In the genomic region with DNA sequence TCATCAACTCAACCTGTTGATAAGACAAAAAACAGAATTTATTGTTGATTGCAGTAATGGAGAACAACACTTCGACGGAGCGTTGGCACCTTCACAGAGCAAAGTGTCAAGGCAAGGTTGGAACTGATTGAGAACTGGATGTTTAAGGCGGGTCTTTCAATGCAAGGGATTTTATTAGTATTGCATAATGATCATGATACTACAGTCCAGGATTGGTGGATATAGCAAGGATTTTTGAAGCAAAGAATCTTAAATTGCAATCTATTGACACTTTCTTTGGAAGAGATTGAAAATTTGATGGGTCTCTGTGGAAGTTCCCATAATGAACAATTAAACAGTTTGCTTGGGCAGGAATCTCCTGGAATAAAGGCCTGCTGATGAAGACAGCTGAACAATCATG, we compare ENCODE assay signal across 8 cellular contexts. TPM values are rescaled to one million over a fixed set of nuclear protein-coding genes. Genes with fewer than 3 reads are reported as not detected.
DNase-seq lines count a peak whose midpoint lies in the region; ATAC-seq and TF ChIP-seq lines count a peak whose summit lies in the region.

No MANE protein-coding gene starts in this region.

- no peak overlapping the region for H3K27ac Mint-ChIP-seq in CD8-positive, alpha-beta T cell

- WGBS in neuronal stem cell (ENCODE audit: extremely low coverage in 2 of 2, insufficient read length in 2 of 2, insufficient replicate concordance in 1 of 2), 2 donors = no CpG with 5 or more reads among the region's 4 CpGs
- 80 to 92% methylated on average over 4 of the region's 4 CpGs for WGBS in aorta, 2 donors

- H3K18ac ChIP-seq in neuronal stem cell (ENCODE audit: low read length) = no peak overlapping the region

- no peak overlapping the region for H3K14ac ChIP-seq in neuronal stem cell (ENCODE audit: low read length)

- DNase-seq in CD8-positive, alpha-beta T cell = no peak
- no peak for DNase-seq in MG63
- DNase-seq in epithelial cell of esophagus (ENCODE audit: low read depth) = no peak
- DNase-seq in neuronal stem cell (ENCODE audit: low spot score) = no peak
- no peak for DNase-seq in stimulated activated CD4-positive, alpha-beta T cell treated with anti-CD3 and anti-CD28 coated beads, Interleukin-4, amount 100 ng/mL, for 4 hours
- no peak for DNase-seq in medulla oblongata (ENCODE audit: extremely low spot score)
- no peak for DNase-seq in aorta
- no peak for DNase-seq in H7

- no peak overlapping the region for H3K27ac ChIP-seq in CD8-positive, alpha-beta T cell (ENCODE audit: low read depth, low read length)
- H3K27ac ChIP-seq in neuronal stem cell (replicated peaks; ENCODE audit: low read length) = no peak overlapping the region
- H3K27ac ChIP-seq in aorta (ENCODE audit: low read depth in 1 of 2, low read length in 2 of 2) = no peak overlapping the region

- no peak overlapping the region for H3K4ac ChIP-seq in neuronal stem cell (ENCODE audit: low read length)

- no peak overlapping the region for H2BK5ac ChIP-seq in neuronal stem cell (ENCODE audit: low read length)

- H3K36me3 ChIP-seq in CD8-positive, alpha-beta T cell (ENCODE audit: insufficient read depth, low read length) = no peaks in the 10 kb centered on the region
- no peaks in the 10 kb centered on the region for H3K36me3 ChIP-seq in MG63
- peaks cover 4 to 17% of the 10 kb centered on the region in 2 donors for H3K36me3 ChIP-seq in neuronal stem cell (replicated peaks in 1 of 2; ENCODE audit: control insufficient read depth in 2 of 2, insufficient read depth in 2 of 2, low read length in 2 of 2)
- peaks cover 2 to 3% of the 10 kb centered on the region in 2 donors for H3K36me3 ChIP-seq in aorta (ENCODE audit: control insufficient read depth in 1 of 2, insufficient read depth in 2 of 2, low read length in 1 of 2)
- H3K36me3 ChIP-seq in H7 (replicated peaks; ENCODE audit: control insufficient read depth, insufficient read depth, low read length) = no peaks in the 10 kb centered on the region; the same call in 1 of the 2 replicates

- H3K9ac ChIP-seq in neuronal stem cell (ENCODE audit: low read depth, low read length, poor library complexity) = no peak overlapping the region

- no peak overlapping the region for H3K23ac ChIP-seq in neuronal stem cell (ENCODE audit: low read depth, low read length, poor library complexity)

- peaks cover 12% of the 10 kb centered on the region for H3K9me3 Mint-ChIP-seq in CD8-positive, alpha-beta T cell

- H3K4me3 ChIP-seq in CD8-positive, alpha-beta T cell (ENCODE audit: low read depth, low read length) = peak overlapping the region; percentile 77
- peak overlapping the region; percentile 68 for H3K4me3 ChIP-seq in MG63
- H3K4me3 ChIP-seq in epithelial cell of esophagus (ENCODE audit: low read length) = peak overlapping the region; percentile 85
- H3K4me3 ChIP-seq in neuronal stem cell (ENCODE audit: low read length in 2 of 2) = peak overlapping the region in 1 of 2 donors; percentile 73
- peak overlapping the region in 1 of 2 donors; percentile 76 for H3K4me3 ChIP-seq in aorta (ENCODE audit: low read length in 2 of 2)
- no peak overlapping the region for H3K4me3 ChIP-seq in H7 (ENCODE audit: insufficient read depth, low read depth, low read length)

- H2AK5ac ChIP-seq in neuronal stem cell (ENCODE audit: low read depth, low read length) = no peak overlapping the region

- no peak for TF ChIP-seq CTCF in CD8-positive, alpha-beta T cell (IDR thresholded peaks at IDR 0.05)
- no peak for TF ChIP-seq CTCF in epithelial cell of esophagus (IDR thresholded peaks at IDR 0.05; ENCODE audit: insufficient read depth, low read depth, low read length, missing control alignments)

- peaks cover 7% of the 10 kb centered on the region for H3K27me3 Mint-ChIP-seq in CD8-positive, alpha-beta T cell (ENCODE audit: low read depth)

- H3K4me1 ChIP-seq in CD8-positive, alpha-beta T cell (ENCODE audit: insufficient read depth, low read length) = peaks cover 15% of the 10 kb centered on the region
- peaks cover 1 to 6% of the 10 kb centered on the region in 2 donors for H3K4me1 ChIP-seq in neuronal stem cell (ENCODE audit: control insufficient read depth in 2 of 2, insufficient read depth in 1 of 2, low read depth in 1 of 2, low read length in 2 of 2)
- H3K4me1 ChIP-seq in aorta (ENCODE audit: control insufficient read depth in 1 of 2, insufficient read depth in 2 of 2, low read length in 2 of 2) = no peaks in the 10 kb centered on the region

- no peak overlapping the region for H4K8ac ChIP-seq in neuronal stem cell (ENCODE audit: low read depth, low read length)

- no peaks in the 10 kb centered on the region for H3K9me3 ChIP-seq in CD8-positive, alpha-beta T cell (ENCODE audit: low read length)
- peaks cover 4% of the 10 kb centered on the region; the same call in 1 of the 2 replicates for H3K9me3 ChIP-seq in MG63
- H3K9me3 ChIP-seq in neuronal stem cell (replicated peaks in 1 of 2; ENCODE audit: control insufficient read depth in 2 of 2, insufficient read depth in 1 of 2, low read depth in 1 of 2, low read length in 2 of 2) = peaks cover 0 to 5% of the 10 kb centered on the region in 2 donors
- peaks cover 2% of the 10 kb centered on the region for H3K9me3 ChIP-seq in aorta (ENCODE audit: control insufficient read depth, low read length)

- ATAC-seq in CD8-positive, alpha-beta T cell = no peak
- no peak for ATAC-seq in aorta (ENCODE audit: low FRiP score)

- H2BK12ac ChIP-seq in neuronal stem cell (ENCODE audit: low read length) = no peak overlapping the region

- peaks cover 35% of the 10 kb centered on the region for H3K4me1 Mint-ChIP-seq in CD8-positive, alpha-beta T cell (ENCODE audit: low read depth)

- no peak overlapping the region for H2BK15ac ChIP-seq in neuronal stem cell (ENCODE audit: low read length)

- no peak overlapping the region for H4K91ac ChIP-seq in neuronal stem cell (ENCODE audit: low read depth, low read length, poor library complexity)

- CTCF ChIA-PET in CD8-positive, alpha-beta T cell (lab: Charles Lee) = interaction anchor here (1.8 kb wide), 1 partner anchor 18 kb away, joined by 5 read pairs; no protein-coding TSS in a partner anchor

- H3K4me3 Mint-ChIP-seq in CD8-positive, alpha-beta T cell = peak overlapping the region; percentile 94

- POLR2A ChIA-PET in CD8-positive, alpha-beta T cell (lab: Charles Lee) = interaction anchor here (0.6 to 1.0 kb wide), 3 partner anchors 93 to 1628 kb away, joined by 3 to 5 read pairs (median 3); a partner anchor contains a TSS

- peaks cover 25% of the 10 kb centered on the region for H3K36me3 Mint-ChIP-seq in CD8-positive, alpha-beta T cell

- no peak overlapping the region for H2BK120ac ChIP-seq in neuronal stem cell (ENCODE audit: low read depth, low read length)

- no peaks in the 10 kb centered on the region for H3K79me1 ChIP-seq in neuronal stem cell (ENCODE audit: low read depth, low read length)

- H3K27me3 ChIP-seq in CD8-positive, alpha-beta T cell (ENCODE audit: insufficient read depth, low read length) = no peaks in the 10 kb centered on the region
- H3K27me3 ChIP-seq in MG63 (no peaks in the 10 kb centered on the region), neuronal stem cell (ENCODE audit: control insufficient read depth in 3 of 3, insufficient read depth in 3 of 3, low read depth in 1 of 3, low read length in 3 of 3) (no peaks in the 10 kb centered on the region), aorta (ENCODE audit: control insufficient read depth in 1 of 2, insufficient read depth in 2 of 2, low read length in 1 of 2) (no peaks in the 10 kb centered on the region), H7 (ENCODE audit: control insufficient read depth, insufficient read depth, low read length) (no peaks in the 10 kb centered on the region)

- intact Hi-C loops in CD8-positive, alpha-beta T cell (cut with DNase I, micrococcal nuclease) = loop anchor here (1.0 to 10.0 kb wide), 10 partner anchors 93 to 370 kb away; a partner anchor contains a TSS
- intact Hi-C loops in aorta (cut with DNase I) = loop anchor here in 1 of 2 donors (5.0 kb wide), 1 partner anchor 98 kb away; no protein-coding TSS in a partner anchor

- peak overlapping the region; percentile 94 for H2AFZ ChIP-seq in neuronal stem cell (ENCODE audit: low read length)

- H3K4me2 ChIP-seq in neuronal stem cell (ENCODE audit: insufficient read depth, low read length, poor library complexity, severe bottlenecking) = no peak overlapping the region

RNA-seq across cellular contexts. Expression of a gene that starts 0.6 kb away (rescaled TPM):
- 1 to 10 TPM; 2.6 to 3.7 TPM for total RNA-seq in CD8-positive, alpha-beta T cell
- 0.95 and 2.3 TPM in 2 replicates for total RNA-seq in MG63 (2014; rRNA removed; shearing (Covaris generic); ENCODE audit: low replicate concordance)
- 2.3 TPM for polyA plus RNA-seq in neuronal stem cell (2013, experiment 1 of 2)
- 2.7 TPM for polyA plus RNA-seq in neuronal stem cell (2013, experiment 2 of 2)
- 10 to 100 TPM in 1 of 2 donors, 1 to 10 TPM in 1; 6.2 to 11.0 TPM for total RNA-seq in aorta
- 1 to 10 TPM; 2.3 to 3.1 TPM for polyA plus RNA-seq in aorta
- total RNA-seq in H7 (2014; rRNA removed; shearing (Covaris generic)) = 1.6 and 2.1 TPM in 2 replicates

RNA-seq across cellular contexts. Expression of a gene that starts 45.8 kb away (rescaled TPM):
- total RNA-seq in CD8-positive, alpha-beta T cell = not detected
- total RNA-seq in MG63 (2014; rRNA removed; shearing (Covaris generic); ENCODE audit: low replicate concordance) = 0.43 TPM in 1 of 2 replicates, not detected in the other
- 0.71 TPM for polyA plus RNA-seq in neuronal stem cell (2013, experiment 1 of 2)
- polyA plus RNA-seq in neuronal stem cell (2013, experiment 2 of 2) = 0.61 TPM
- total RNA-seq in aorta = under 1 TPM; 0.19 to 0.36 TPM
- under 1 TPM; 0.67 to 0.75 TPM for polyA plus RNA-seq in aorta
- 0.48 and 1.1 TPM in 2 replicates for total RNA-seq in H7 (2014; rRNA removed; shearing (Covaris generic))

RNA-seq across cellular contexts. Expression of a gene that starts 51.0 kb away (rescaled TPM):
- total RNA-seq in CD8-positive, alpha-beta T cell = not detected
- 2.6 and 33.1 TPM in 2 replicates for total RNA-seq in MG63 (2014; rRNA removed; shearing (Covaris generic); ENCODE audit: low replicate concordance)
- polyA plus RNA-seq in neuronal stem cell (2013, experiment 1 of 2) = 2.0 TPM
- polyA plus RNA-seq in neuronal stem cell (2013, experiment 2 of 2) = 2.0 TPM
- total RNA-seq in aorta = 1 to 10 TPM; 4.9 to 8.0 TPM
- 1 to 10 TPM; 1.9 to 2.9 TPM for polyA plus RNA-seq in aorta
- total RNA-seq in H7 (2014; rRNA removed; shearing (Covaris generic)) = 2.1 and 3.4 TPM in 2 replicates
